26 cellular contexts compared by ENCODE assay signal in genomic region chr20:48203252-48203651, GRCh38.
"Had no signal": no experiment of that assay in that cellular context is flagged by ENCODE, and none has a peak within 500 bp of the region (broad histone marks: within the 10 kb centered on the region; RNA-seq: fewer than 3 reads in every experiment).

No MANE protein-coding gene starts in this region.

- H3K4me2 ChIP-seq: hepatocyte had no signal

- H3K27me3 ChIP-seq: breast epithelium, colonic mucosa, hepatocyte, left lung, sigmoid colon had no signal

- H3K4me1 Mint-ChIP-seq: activated naive CD8-positive, alpha-beta T cell treated with anti-CD3 and anti-CD28 coated beads, Interleukin-2, amount 10 ng/mL, durations not matched to agents 7 days and 5 days; central memory CD8-positive, alpha-beta T cell; immature natural killer cell; WTC11 had no signal

- H3K9ac ChIP-seq: parathyroid adenoma had no signal

- DNase-seq: activated CD8-positive, alpha-beta memory T cell treated with anti-CD3 and anti-CD28 coated beads for 24 hours; activated CD8-positive, alpha-beta memory T cell treated with anti-CD3 and anti-CD28 coated beads, Interleukin-2, amount 50 U/mL, for 48 hours; activated naive CD4-positive, alpha-beta T cell treated with Interleukin-2 at 50 U/mL for 16 hours; activated naive CD8-positive, alpha-beta T cell treated with anti-CD3 and anti-CD28 coated beads, Interleukin-2, amount 10 ng/mL, durations not matched to agents 7 days and 5 days; activated T-cell treated with anti-CD3 and anti-CD28 coated beads, Interleukin-2, amount 50 U/mL, for 4 hours; amniotic stem cell; colonic mucosa; dorsolateral prefrontal cortex; effector memory CD8-positive, alpha-beta T cell; foreskin melanocyte; immature natural killer cell; kidney glomerular epithelial cell; left lung; sigmoid colon; spleen; stimulated activated CD4-positive, alpha-beta T cell treated with anti-CD3 and anti-CD28 coated beads, Interleukin-4, amount 100 ng/mL, for 1 hour; stimulated activated naive CD4-positive, alpha-beta T cell; T-helper 1 cell had no signal

- H3K27ac Mint-ChIP-seq: activated naive CD8-positive, alpha-beta T cell treated with anti-CD3 and anti-CD28 coated beads, Interleukin-2, amount 10 ng/mL, durations not matched to agents 7 days and 5 days; effector memory CD8-positive, alpha-beta T cell; natural killer cell treated with Interleukin-12 subunit alpha and Interleukin-12 subunit beta and Interleukin-15 and Interleukin-18, amount 100 ng/mL, for 72 hours; type B pancreatic cell; WTC11 had no signal

- H3K9me3 ChIP-seq: breast epithelium, colonic mucosa, left lung, sigmoid colon, spleen, thoracic aorta had no signal

- H3K36me3 Mint-ChIP-seq: activated naive CD8-positive, alpha-beta T cell treated with anti-CD3 and anti-CD28 coated beads, Interleukin-2, amount 10 ng/mL, durations not matched to agents 7 days and 5 days; immature natural killer cell; natural killer cell treated with Interleukin-12 subunit alpha and Interleukin-12 subunit beta and Interleukin-15 and Interleukin-18, amount 100 ng/mL, for 72 hours; type B pancreatic cell; WTC11 had no signal

- H3K4me1 ChIP-seq: breast epithelium, colonic mucosa, left lung, parathyroid adenoma, spleen had no signal

- H3K4me3 Mint-ChIP-seq: activated naive CD8-positive, alpha-beta T cell treated with anti-CD3 and anti-CD28 coated beads, Interleukin-2, amount 10 ng/mL, durations not matched to agents 7 days and 5 days; activated T-cell treated with anti-CD3 and anti-CD28 coated beads, Interleukin-2, amount 50 U/mL, for 4 hours; central memory CD8-positive, alpha-beta T cell; effector memory CD8-positive, alpha-beta T cell; immature natural killer cell; natural killer cell treated with Interleukin-12 subunit alpha and Interleukin-12 subunit beta and Interleukin-15 and Interleukin-18, amount 100 ng/mL, for 72 hours; type B pancreatic cell; WTC11 had no signal

- H3K27ac ChIP-seq: breast epithelium, colonic mucosa, dorsolateral prefrontal cortex, hepatocyte, left lung, parathyroid adenoma, sigmoid colon, spleen, thoracic aorta had no signal

- H3K36me3 ChIP-seq: breast epithelium, colonic mucosa, left lung, sigmoid colon, spleen, thoracic aorta had no signal

- H3K9me3 Mint-ChIP-seq: activated naive CD8-positive, alpha-beta T cell treated with anti-CD3 and anti-CD28 coated beads, Interleukin-2, amount 10 ng/mL, durations not matched to agents 7 days and 5 days; activated T-cell treated with anti-CD3 and anti-CD28 coated beads, Interleukin-2, amount 50 U/mL, for 4 hours; central memory CD8-positive, alpha-beta T cell; effector memory CD8-positive, alpha-beta T cell; immature natural killer cell; natural killer cell treated with Interleukin-12 subunit alpha and Interleukin-12 subunit beta and Interleukin-15 and Interleukin-18, amount 100 ng/mL, for 72 hours; type B pancreatic cell; WTC11 had no signal

- H3K4me3 ChIP-seq: breast epithelium, colonic mucosa, dorsolateral prefrontal cortex, hepatocyte, left lung, sigmoid colon, spleen, thoracic aorta had no signal
